Comparison of ENCODE assay signal across 8 cellular contexts in the genomic region with DNA sequence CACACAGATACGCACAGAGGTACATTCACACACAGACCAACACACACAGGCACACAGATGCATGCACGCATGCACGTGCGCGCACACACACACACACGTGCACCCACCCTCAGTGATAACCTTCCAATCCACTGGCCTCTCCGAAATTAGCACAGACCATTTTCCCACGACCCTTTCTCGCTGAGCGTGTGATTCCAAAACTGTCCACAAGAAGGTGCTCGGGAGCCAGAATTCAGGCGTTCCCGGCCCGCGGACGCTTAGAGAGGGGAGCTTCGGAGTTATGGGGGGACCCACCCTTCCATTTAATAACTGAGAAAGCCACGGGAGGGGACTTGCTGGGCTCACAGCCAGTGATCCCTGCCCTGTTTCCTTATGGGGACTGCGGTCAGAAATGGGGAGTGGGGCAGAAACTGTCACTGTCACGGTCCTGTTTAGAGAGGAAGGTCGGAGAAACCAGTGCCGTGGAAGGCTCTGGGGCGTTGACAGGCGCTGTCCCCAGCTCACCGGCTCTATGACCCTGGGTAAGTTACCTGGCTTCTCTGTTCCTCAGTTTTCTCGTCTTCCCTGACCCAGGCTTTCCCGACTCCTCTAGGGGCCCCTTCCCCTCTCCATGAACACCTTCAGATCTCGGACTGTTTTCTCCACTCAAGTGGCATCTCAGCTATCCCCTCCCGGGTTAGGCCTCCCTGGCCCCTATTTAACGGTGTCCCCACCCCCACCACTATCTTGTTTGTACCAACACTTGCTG. TPM values are rescaled to one million over a fixed set of nuclear protein-coding genes. Genes with fewer than 3 reads are reported as not detected.
DNase-seq lines count a peak whose midpoint lies in the region; ATAC-seq and TF ChIP-seq lines count a peak whose summit lies in the region.

No MANE protein-coding gene starts in this region.

- no peak overlapping the region for H3K4ac ChIP-seq in mesendoderm (ENCODE audit: low read depth, low read length)

- H3K4me3 Mint-ChIP-seq in activated CD8-positive, alpha-beta T cell treated with anti-CD3 and anti-CD28 coated beads for 36 hours: peak overlapping the region; percentile 76
- peak overlapping the region; percentile 88 to 99 for H3K4me3 Mint-ChIP-seq in effector memory CD8-positive, alpha-beta T cell

- H3K27me3 ChIP-seq in mesendoderm (ENCODE audit: insufficient read depth, low read length, poor library complexity): no peaks in the 10 kb centered on the region

- H3K79me2 ChIP-seq in mesendoderm (ENCODE audit: control insufficient read depth, insufficient read depth, low read length): no peaks in the 10 kb centered on the region

- peak; percentile 79 for TF ChIP-seq CTCF in activated CD8-positive, alpha-beta T cell treated with anti-CD3 and anti-CD28 coated beads for 36 hours (IDR thresholded peaks at IDR 0.05)

- H3K27ac ChIP-seq in mesendoderm (ENCODE audit: low read depth, low read length): no peak overlapping the region

- peaks cover 4% of the 10 kb centered on the region for H3K27me3 Mint-ChIP-seq in activated CD8-positive, alpha-beta T cell treated with anti-CD3 and anti-CD28 coated beads for 36 hours
- H3K27me3 Mint-ChIP-seq in effector memory CD8-positive, alpha-beta T cell: peaks cover 8 to 12% of the 10 kb centered on the region in 2 donors

- no peak overlapping the region for H2BK5ac ChIP-seq in mesendoderm (ENCODE audit: low read length)

- peak overlapping the region; percentile 95 for H3K4me2 ChIP-seq in mesendoderm (ENCODE audit: low read length)

- no CpG with 5 or more reads among the region's 30 CpGs for WGBS in mesendoderm (ENCODE audit: extremely low coverage, insufficient coverage, low lambda C conversion rate)

- H3K18ac ChIP-seq in mesendoderm (ENCODE audit: low read length): no peak overlapping the region

- POLR2A ChIA-PET in activated CD8-positive, alpha-beta T cell treated with anti-CD3 and anti-CD28 coated beads for 36 hours (lab: Charles Lee): interaction anchor here (0.6 to 1.0 kb wide), 2 partner anchors 168 to 1210 kb away, joined by 4 to 6 read pairs; no protein-coding TSS in a partner anchor

- H3K79me1 ChIP-seq in mesendoderm (ENCODE audit: low read length): no peaks in the 10 kb centered on the region

- H2AK5ac ChIP-seq in mesendoderm (ENCODE audit: low read length): peak overlapping the region; percentile 9

- peak; percentile 69 for DNase-seq in AG08395 (ENCODE audit: low spot score)
- peak; percentile 33 for DNase-seq in NCI-H460 (ENCODE audit: extremely low read depth, low read depth)
- DNase-seq in activated CD8-positive, alpha-beta T cell treated with anti-CD3 and anti-CD28 coated beads for 36 hours: peak; percentile 84
- DNase-seq in effector memory CD8-positive, alpha-beta T cell: peak; percentile 64 to 83 (median 67)
- peak; percentile 60 for DNase-seq in mesendoderm
- DNase-seq in stimulated activated CD8-positive, alpha-beta memory T cell treated with anti-CD3 and anti-CD28 coated beads, Interleukin-12 subunit alpha, Interleukin-12 subunit beta, amount 100 ng/mL, for 4 hours (ENCODE audit: low read depth): peak; percentile 36

- H3K4me3 ChIP-seq in mesendoderm (ENCODE audit: low read length): peak overlapping the region; percentile 39

- H3K36me3 Mint-ChIP-seq in activated CD8-positive, alpha-beta T cell treated with anti-CD3 and anti-CD28 coated beads for 36 hours (ENCODE audit: low read depth): no peaks in the 10 kb centered on the region
- H3K36me3 Mint-ChIP-seq in effector memory CD8-positive, alpha-beta T cell (ENCODE audit: insufficient read depth): peaks cover 3% of the 10 kb centered on the region

- no peak overlapping the region for H2BK120ac ChIP-seq in mesendoderm (ENCODE audit: low read depth, low read length)

- no peak overlapping the region for H4K5ac ChIP-seq in mesendoderm (ENCODE audit: low read length)

- peak overlapping the region; percentile 51 for H3K9ac ChIP-seq in mesendoderm (ENCODE audit: low read length)

- CTCF ChIA-PET in activated CD8-positive, alpha-beta T cell treated with anti-CD3 and anti-CD28 coated beads for 36 hours (lab: Charles Lee): interaction anchor here (0.6 to 3.3 kb wide), 102 partner anchors 8 to 663 kb away, joined by 3 to 65 read pairs (median 4); a partner anchor contains a TSS

- peak overlapping the region; percentile 71 for H3K56ac ChIP-seq in mesendoderm (ENCODE audit: low read length)

- intact Hi-C loops in activated CD8-positive, alpha-beta T cell treated with anti-CD3 and anti-CD28 coated beads for 36 hours (cut with micrococcal nuclease): loop anchor here (5.0 to 10.0 kb wide), 2 partner anchors 117 to 429 kb away; no protein-coding TSS in a partner anchor

- no peaks in the 10 kb centered on the region for H3K9me3 Mint-ChIP-seq in activated CD8-positive, alpha-beta T cell treated with anti-CD3 and anti-CD28 coated beads for 36 hours
- H3K9me3 Mint-ChIP-seq in effector memory CD8-positive, alpha-beta T cell: no peaks in the 10 kb centered on the region

- peak overlapping the region; percentile 62 for H3K27ac Mint-ChIP-seq in activated CD8-positive, alpha-beta T cell treated with anti-CD3 and anti-CD28 coated beads for 36 hours
- peak overlapping the region; percentile 82 to 91 for H3K27ac Mint-ChIP-seq in effector memory CD8-positive, alpha-beta T cell

- ATAC-seq in GM18520 (IDR thresholded peaks at IDR 0.05; ENCODE audit: unreplicated experiment) (peak; percentile 11), HG03139 (IDR thresholded peaks at IDR 0.05; ENCODE audit: unreplicated experiment) (peak; percentile 42)
- ATAC-seq in activated CD8-positive, alpha-beta T cell treated with anti-CD3 and anti-CD28 coated beads for 36 hours: peak; percentile 80
- ATAC-seq in effector memory CD8-positive, alpha-beta T cell (replicated peaks): peak; percentile 80

- H3K36me3 ChIP-seq in mesendoderm (ENCODE audit: control insufficient read depth, insufficient read depth, low read length): no peaks in the 10 kb centered on the region

- no peak overlapping the region for H3K23ac ChIP-seq in mesendoderm (ENCODE audit: low read length)

- H3K4me1 ChIP-seq in mesendoderm (ENCODE audit: control insufficient read depth, low read depth, low read length): peaks cover 4% of the 10 kb centered on the region

- H4K8ac ChIP-seq in mesendoderm (ENCODE audit: low read depth, low read length): no peak overlapping the region

- H3K4me1 Mint-ChIP-seq in activated CD8-positive, alpha-beta T cell treated with anti-CD3 and anti-CD28 coated beads for 36 hours (ENCODE audit: low read depth): peaks cover 12% of the 10 kb centered on the region
- H3K4me1 Mint-ChIP-seq in effector memory CD8-positive, alpha-beta T cell (ENCODE audit: low read depth in 2 of 2): peaks cover 15 to 25% of the 10 kb centered on the region in 2 donors

- no peak overlapping the region for H2BK15ac ChIP-seq in mesendoderm (replicated peaks; ENCODE audit: low read depth)

RNA-seq across cellular contexts. Expression of a gene that starts 33.6 kb away (rescaled TPM):
- total RNA-seq in NCI-H460 (2014; rRNA removed; shearing (Covaris generic)): 4.5 and 4.9 TPM in 2 replicates
- polyA plus RNA-seq in NCI-H460 (2014; cell fraction: nucleus; rRNA removed): 4.9 and 6.6 TPM in 2 replicates
- total RNA-seq in activated CD8-positive, alpha-beta T cell treated with anti-CD3 and anti-CD28 coated beads for 36 hours: 1 to 10 TPM; 9.3 to 9.4 TPM
- 7.2 TPM for polyA plus RNA-seq in mesendoderm (2013, experiment 1 of 2)
- polyA plus RNA-seq in mesendoderm (2013, experiment 2 of 2): 7.3 TPM

Comparison
In these comparisons a context has a peak if more than half of its experiments do, and no peak if none do; other contexts are left out.
1. DNase-seq: peak in every context shown above with its lines; median percentile 84 in activated CD8-positive, alpha-beta T cell treated with anti-CD3 and anti-CD28 coated beads for 36 hours; 69 in AG08395; 67 in effector memory CD8-positive, alpha-beta T cell; 60 in mesendoderm; 36 in stimulated activated CD8-positive, alpha-beta memory T cell treated with anti-CD3 and anti-CD28 coated beads, Interleukin-12 subunit alpha, Interleukin-12 subunit beta, amount 100 ng/mL, for 4 hours; 33 in NCI-H460.
2. ATAC-seq: peak in every context shown above with its lines; median percentile 80 in activated CD8-positive, alpha-beta T cell treated with anti-CD3 and anti-CD28 coated beads for 36 hours; 80 in effector memory CD8-positive, alpha-beta T cell; 42 in HG03139; 11 in GM18520.